In genomic region chr9:108963459-108964143, GRCh38 we compare ENCODE assay signal across 1 cellular context.
TF ChIP-seq lines count a peak whose summit lies in the region.

No MANE protein-coding gene starts in this region.

TF ChIP-seq in endothelial cell of umbilical vein, 7 proteins besides CTCF, POLR2A, EP300 and RAD21:
- TF ChIP-seq GATA2 (IDR thresholded peaks at IDR 0.05; ENCODE audit: insufficient read depth, insufficient read length, low read depth, low read length) = no peak
- TF ChIP-seq POLR2AphosphoS5 (IDR thresholded peaks at IDR 0.05; ENCODE audit: insufficient read depth, low read depth, low read length) = no peak
- no peak for TF ChIP-seq JUN (IDR thresholded peaks at IDR 0.05; ENCODE audit: borderline replicate concordance, insufficient read depth, insufficient read length, low read depth)
- TF ChIP-seq MYC (IDR thresholded peaks at IDR 0.05; ENCODE audit: low read depth, low read length) = no peak
- TF ChIP-seq EZH2 (IDR thresholded peaks at IDR 0.05; ENCODE audit: borderline replicate concordance, low read depth, low read length, severe bottlenecking) = no peak
- no peak for TF ChIP-seq FOS (IDR thresholded peaks at IDR 0.05; ENCODE audit: borderline replicate concordance, insufficient read depth, low read length)
- TF ChIP-seq MAX (IDR thresholded peaks at IDR 0.05; ENCODE audit: insufficient read depth, insufficient read length) = no peak
